1 cellular context compared by ENCODE assay signal in the genomic region with DNA sequence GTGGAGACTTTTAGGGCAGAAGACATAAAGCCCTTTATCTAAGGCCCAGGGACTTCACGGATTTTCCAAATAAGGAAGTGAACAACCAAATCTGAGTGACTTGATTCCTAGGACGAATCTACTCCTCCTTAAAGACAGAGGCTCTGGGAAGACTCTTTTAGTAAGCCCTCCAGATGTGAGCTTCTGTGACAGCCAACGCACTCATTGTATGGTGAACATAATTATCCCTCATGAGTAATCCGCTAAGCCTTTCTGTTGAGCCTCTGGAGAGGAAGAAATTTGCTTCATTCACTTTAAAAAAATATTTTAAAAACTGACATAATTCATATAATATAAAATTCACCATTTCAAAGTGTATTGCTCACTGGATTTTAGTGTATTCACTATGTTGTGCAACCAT.
TF ChIP-seq lines count a peak whose summit lies in the region.

No MANE protein-coding gene starts in this region.

TF ChIP-seq in GM23338, 12 proteins besides CTCF, POLR2A, EP300 and RAD21 (continued from another document):
- TF ChIP-seq, protein P1, sequence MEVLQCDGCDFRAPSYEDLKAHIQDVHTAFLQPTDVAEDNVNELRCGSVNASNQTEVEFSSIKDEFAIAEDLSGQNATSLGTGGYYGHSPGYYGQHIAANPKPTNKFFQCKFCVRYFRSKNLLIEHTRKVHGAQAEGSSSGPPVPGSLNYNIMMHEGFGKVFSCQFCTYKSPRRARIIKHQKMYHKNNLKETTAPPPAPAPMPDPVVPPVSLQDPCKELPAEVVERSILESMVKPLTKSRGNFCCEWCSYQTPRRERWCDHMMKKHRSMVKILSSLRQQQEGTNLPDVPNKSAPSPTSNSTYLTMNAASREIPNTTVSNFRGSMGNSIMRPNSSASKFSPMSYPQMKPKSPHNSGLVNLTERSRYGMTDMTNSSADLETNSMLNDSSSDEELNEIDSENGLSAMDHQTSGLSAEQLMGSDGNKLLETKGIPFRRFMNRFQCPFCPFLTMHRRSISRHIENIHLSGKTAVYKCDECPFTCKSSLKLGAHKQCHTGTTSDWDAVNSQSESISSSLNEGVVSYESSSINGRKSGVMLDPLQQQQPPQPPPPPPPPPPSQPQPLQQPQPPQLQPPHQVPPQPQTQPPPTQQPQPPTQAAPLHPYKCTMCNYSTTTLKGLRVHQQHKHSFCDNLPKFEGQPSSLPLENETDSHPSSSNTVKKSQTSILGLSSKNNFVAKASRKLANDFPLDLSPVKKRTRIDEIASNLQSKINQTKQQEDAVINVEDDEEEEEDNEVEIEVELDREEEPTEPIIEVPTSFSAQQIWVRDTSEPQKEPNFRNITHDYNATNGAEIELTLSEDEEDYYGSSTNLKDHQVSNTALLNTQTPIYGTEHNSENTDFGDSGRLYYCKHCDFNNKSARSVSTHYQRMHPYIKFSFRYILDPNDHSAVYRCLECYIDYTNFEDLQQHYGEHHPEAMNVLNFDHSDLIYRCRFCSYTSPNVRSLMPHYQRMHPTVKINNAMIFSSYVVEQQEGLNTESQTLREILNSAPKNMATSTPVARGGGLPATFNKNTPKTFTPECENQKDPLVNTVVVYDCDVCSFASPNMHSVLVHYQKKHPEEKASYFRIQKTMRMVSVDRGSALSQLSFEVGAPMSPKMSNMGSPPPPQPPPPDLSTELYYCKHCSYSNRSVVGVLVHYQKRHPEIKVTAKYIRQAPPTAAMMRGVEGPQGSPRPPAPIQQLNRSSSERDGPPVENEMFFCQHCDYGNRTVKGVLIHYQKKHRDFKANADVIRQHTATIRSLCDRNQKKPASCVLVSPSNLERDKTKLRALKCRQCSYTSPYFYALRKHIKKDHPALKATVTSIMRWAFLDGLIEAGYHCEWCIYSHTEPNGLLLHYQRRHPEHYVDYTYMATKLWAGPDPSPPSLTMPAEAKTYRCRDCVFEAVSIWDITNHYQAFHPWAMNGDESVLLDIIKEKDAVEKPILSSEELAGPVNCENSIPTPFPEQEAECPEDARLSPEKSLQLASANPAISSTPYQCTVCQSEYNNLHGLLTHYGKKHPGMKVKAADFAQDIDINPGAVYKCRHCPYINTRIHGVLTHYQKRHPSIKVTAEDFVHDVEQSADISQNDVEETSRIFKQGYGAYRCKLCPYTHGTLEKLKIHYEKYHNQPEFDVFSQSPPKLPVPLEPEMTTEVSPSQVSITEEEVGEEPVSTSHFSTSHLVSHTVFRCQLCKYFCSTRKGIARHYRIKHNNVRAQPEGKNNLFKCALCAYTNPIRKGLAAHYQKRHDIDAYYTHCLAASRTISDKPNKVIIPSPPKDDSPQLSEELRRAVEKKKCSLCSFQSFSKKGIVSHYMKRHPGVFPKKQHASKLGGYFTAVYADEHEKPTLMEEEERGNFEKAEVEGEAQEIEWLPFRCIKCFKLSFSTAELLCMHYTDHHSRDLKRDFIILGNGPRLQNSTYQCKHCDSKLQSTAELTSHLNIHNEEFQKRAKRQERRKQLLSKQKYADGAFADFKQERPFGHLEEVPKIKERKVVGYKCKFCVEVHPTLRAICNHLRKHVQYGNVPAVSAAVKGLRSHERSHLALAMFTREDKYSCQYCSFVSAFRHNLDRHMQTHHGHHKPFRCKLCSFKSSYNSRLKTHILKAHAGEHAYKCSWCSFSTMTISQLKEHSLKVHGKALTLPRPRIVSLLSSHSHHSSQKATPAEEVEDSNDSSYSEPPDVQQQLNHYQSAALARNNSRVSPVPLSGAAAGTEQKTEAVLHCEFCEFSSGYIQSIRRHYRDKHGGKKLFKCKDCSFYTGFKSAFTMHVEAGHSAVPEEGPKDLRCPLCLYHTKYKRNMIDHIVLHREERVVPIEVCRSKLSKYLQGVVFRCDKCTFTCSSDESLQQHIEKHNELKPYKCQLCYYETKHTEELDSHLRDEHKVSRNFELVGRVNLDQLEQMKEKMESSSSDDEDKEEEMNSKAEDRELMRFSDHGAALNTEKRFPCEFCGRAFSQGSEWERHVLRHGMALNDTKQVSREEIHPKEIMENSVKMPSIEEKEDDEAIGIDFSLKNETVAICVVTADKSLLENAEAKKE (CRISPR knock-in tag; IDR thresholded peaks at IDR 0.05), result no peak
- TF ChIP-seq EZH2 (IDR thresholded peaks at IDR 0.05; ENCODE audit: low read depth, unreplicated experiment) (no peak), ZNF331 (CRISPR knock-in tag; IDR thresholded peaks at IDR 0.05; ENCODE audit: low read depth) (no peak), POLR2AphosphoS5 (IDR thresholded peaks at IDR 0.05; ENCODE audit: low read depth) (no peak)
TF ChIP-seq in GM23338: peak in this region for 0.
